ENCODE assay signal across 9 cellular contexts in the genomic region with DNA sequence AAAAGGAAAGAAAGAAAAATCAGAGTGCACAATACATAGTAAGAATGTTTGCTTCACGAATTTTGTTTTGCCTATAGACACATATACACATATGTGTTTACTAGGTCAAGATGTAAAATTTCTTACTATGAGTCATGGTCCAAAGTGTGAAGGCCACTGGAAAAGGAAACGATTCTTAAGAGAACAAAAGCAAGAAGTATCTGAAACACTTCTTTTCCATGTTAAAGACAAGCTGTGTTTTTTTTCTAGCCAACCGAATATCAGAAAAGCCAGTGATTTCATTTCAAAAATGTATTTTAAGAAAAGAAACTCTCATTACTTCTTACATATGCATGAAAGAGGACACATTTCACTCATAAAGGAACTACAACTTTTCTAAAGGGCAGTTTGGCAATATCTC. TPM values are rescaled to one million over a fixed set of nuclear protein-coding genes. Genes with fewer than 3 reads are reported as not detected.
DNase-seq lines count a peak whose midpoint lies in the region; ATAC-seq and TF ChIP-seq lines count a peak whose summit lies in the region.
"Had no signal": no experiment of that assay in that cellular context is flagged by ENCODE, and none has a peak within 500 bp of the region (broad histone marks: within the 10 kb centered on the region; RNA-seq: fewer than 3 reads in every experiment).

No MANE protein-coding gene starts in this region.

- no peaks in the 10 kb centered on the region for H3K27me3 ChIP-seq in transverse colon
- no peaks in the 10 kb centered on the region for H3K27me3 ChIP-seq in mammary epithelial cell (ENCODE audit: insufficient read depth, low read length)

- no peak for TF ChIP-seq POLR2A in transverse colon (IDR thresholded peaks at IDR 0.05)

- peaks cover 27% of the 10 kb centered on the region for H3K4me1 Mint-ChIP-seq in activated T-cell treated with anti-CD3 and anti-CD28 coated beads, Interleukin-2, amount 50 U/mL, for 72 hours (ENCODE audit: low read depth)
- peaks cover 32% of the 10 kb centered on the region for H3K4me1 Mint-ChIP-seq in activated T-cell treated with anti-CD3 and anti-CD28 coated beads, Interleukin-2, amount 50 U/mL, for 4 hours (ENCODE audit: low read depth)
- H3K4me1 Mint-ChIP-seq in activated T-helper 1 cell treated with anti-CD3 and anti-CD28 coated beads, Interleukin-12 subunit alpha, Interleukin-12 subunit beta, Interleukin-2, Interleukin-4 antibody, amounts not matched to agents 30 ng/mL and 10 ng/mL and 1 ng/mL, durations not matched to agents 14 hours and 24 hours and 36 hours (ENCODE audit: low read depth), result peaks cover 32% of the 10 kb centered on the region
- H3K4me1 Mint-ChIP-seq in glutamatergic neuron (ENCODE audit: low read depth, unreplicated experiment), result no peaks in the 10 kb centered on the region

- no peak for DNase-seq in activated T-cell treated with anti-CD3 and anti-CD28 coated beads, Interleukin-2, amount 50 U/mL, for 72 hours
- no peak for DNase-seq in activated T-cell treated with anti-CD3 and anti-CD28 coated beads, Interleukin-2, amount 50 U/mL, for 4 hours
- no peak for DNase-seq in activated T-helper 1 cell treated with anti-CD3 and anti-CD28 coated beads, Interleukin-12 subunit alpha, Interleukin-12 subunit beta, Interleukin-2, Interleukin-4 antibody, amounts not matched to agents 30 ng/mL and 10 ng/mL and 1 ng/mL, durations not matched to agents 14 hours and 24 hours and 36 hours (ENCODE audit: low spot score)
- no peak for DNase-seq in transverse colon
- DNase-seq in mammary epithelial cell, result no peak
- DNase-seq in C1 segment of cervical spinal cord (lab: John Stamatoyannopoulos, UW), result no peak
- DNase-seq in glutamatergic neuron, result no peak
- DNase-seq: H9 had no signal

- H3K4me3 ChIP-seq in transverse colon, result no peak overlapping the region
- H3K4me3 ChIP-seq in mammary epithelial cell (replicated peaks in 1 of 3; ENCODE audit: insufficient read depth in 1 of 3, low read depth in 2 of 3, low read length in 3 of 3), result no peak overlapping the region

- no peaks in the 10 kb centered on the region for H3K9me3 ChIP-seq in transverse colon
- no peaks in the 10 kb centered on the region for H3K9me3 ChIP-seq in mammary epithelial cell (replicated peaks; ENCODE audit: insufficient read depth, low read length)

- H4K20me1 ChIP-seq in mammary epithelial cell (ENCODE audit: insufficient read depth, low read length), result no peaks in the 10 kb centered on the region

- H2AFZ ChIP-seq in mammary epithelial cell (ENCODE audit: low read depth, low read length), result no peak overlapping the region

- H3K9ac ChIP-seq in mammary epithelial cell (ENCODE audit: insufficient read depth, low read length), result no peak overlapping the region

- TF ChIP-seq CTCF in transverse colon (IDR thresholded peaks at IDR 0.05) (no peak), mammary epithelial cell (conservative IDR thresholded peaks at IDR 0.05 in 1 of 2, IDR thresholded peaks at IDR 0.05 in 1 of 2; ENCODE audit: extremely low read depth in 1 of 2, insufficient read depth in 1 of 2, low read depth in 1 of 2, low read length in 2 of 2) (no peak), glutamatergic neuron (IDR thresholded peaks at IDR 0.05; ENCODE audit: partially characterized antibody, unreplicated experiment) (no peak)

- H3K4me1 ChIP-seq in transverse colon (peaks cover 4 to 24% (median 9%) of the 10 kb centered on the region in 4 donors), mammary epithelial cell (ENCODE audit: insufficient read depth, low read length) (peaks cover 13% of the 10 kb centered on the region)

- in situ Hi-C loops in transverse colon (cut with MboI; ENCODE audit: low pct_ligation_motif_present in 1 of 4, low pct_unique_long_range_greater_than_20kb in 1 of 4, low sequenced_read_pairs in 3 of 4), result no loop called here
- in situ Hi-C loops in mammary epithelial cell (cut with MboI; ENCODE audit: low sequenced_read_pairs in 2 of 2), result no loop called here

- dilution Hi-C loops in mammary epithelial cell (cut with HindIII; ENCODE audit: low sequenced_read_pairs), result no loop called here

- WGBS in transverse colon (ENCODE audit: low coverage in 1 of 2), 2 donors, result 34 to 49% methylated on average over 3 of the region's 3 CpGs
- 97% methylated on average over 3 of the region's 3 CpGs for WGBS in mammary epithelial cell (ENCODE audit: low coverage, missing lambda C conversion rate)

- H3K27me3 Mint-ChIP-seq in activated T-cell treated with anti-CD3 and anti-CD28 coated beads, Interleukin-2, amount 50 U/mL, for 72 hours (ENCODE audit: low read depth), result no peaks in the 10 kb centered on the region
- H3K27me3 Mint-ChIP-seq in activated T-cell treated with anti-CD3 and anti-CD28 coated beads, Interleukin-2, amount 50 U/mL, for 4 hours (ENCODE audit: low read depth), result no peaks in the 10 kb centered on the region
- H3K27me3 Mint-ChIP-seq in activated T-helper 1 cell treated with anti-CD3 and anti-CD28 coated beads, Interleukin-12 subunit alpha, Interleukin-12 subunit beta, Interleukin-2, Interleukin-4 antibody, amounts not matched to agents 30 ng/mL and 10 ng/mL and 1 ng/mL, durations not matched to agents 14 hours and 24 hours and 36 hours (ENCODE audit: insufficient read depth), result no peaks in the 10 kb centered on the region
- H3K27me3 Mint-ChIP-seq in glutamatergic neuron (ENCODE audit: unreplicated experiment), result peaks cover 2% of the 10 kb centered on the region

- no peaks in the 10 kb centered on the region for H3K79me2 ChIP-seq in mammary epithelial cell (ENCODE audit: insufficient read depth, low read length)

- peak overlapping the region in 1 of 2 donors; percentile 92 for H3K4me3 Mint-ChIP-seq in activated T-cell treated with anti-CD3 and anti-CD28 coated beads, Interleukin-2, amount 50 U/mL, for 72 hours
- no peak overlapping the region for H3K4me3 Mint-ChIP-seq in activated T-cell treated with anti-CD3 and anti-CD28 coated beads, Interleukin-2, amount 50 U/mL, for 4 hours
- no peak overlapping the region for H3K4me3 Mint-ChIP-seq in activated T-helper 1 cell treated with anti-CD3 and anti-CD28 coated beads, Interleukin-12 subunit alpha, Interleukin-12 subunit beta, Interleukin-2, Interleukin-4 antibody, amounts not matched to agents 30 ng/mL and 10 ng/mL and 1 ng/mL, durations not matched to agents 14 hours and 24 hours and 36 hours
- no peak overlapping the region for H3K4me3 Mint-ChIP-seq in glutamatergic neuron (ENCODE audit: unreplicated experiment)
- H3K4me3 Mint-ChIP-seq: H9 had no signal

- H3K27ac ChIP-seq in transverse colon (peak overlapping the region; percentile 74 to 82 (median 80)), mammary epithelial cell (ENCODE audit: insufficient read depth, low read depth, low read length) (no peak overlapping the region)

- BruUV-seq in mammary epithelial cell (replicated peaks; lab: Mats Ljungman, UMichigan), result no TSS peak

- peaks cover 2 to 3% of the 10 kb centered on the region in 2 donors for H3K36me3 Mint-ChIP-seq in activated T-cell treated with anti-CD3 and anti-CD28 coated beads, Interleukin-2, amount 50 U/mL, for 72 hours (ENCODE audit: insufficient read depth in 2 of 2)
- H3K36me3 Mint-ChIP-seq in activated T-cell treated with anti-CD3 and anti-CD28 coated beads, Interleukin-2, amount 50 U/mL, for 4 hours (ENCODE audit: insufficient read depth), result peaks cover 16% of the 10 kb centered on the region
- H3K36me3 Mint-ChIP-seq in activated T-helper 1 cell treated with anti-CD3 and anti-CD28 coated beads, Interleukin-12 subunit alpha, Interleukin-12 subunit beta, Interleukin-2, Interleukin-4 antibody, amounts not matched to agents 30 ng/mL and 10 ng/mL and 1 ng/mL, durations not matched to agents 14 hours and 24 hours and 36 hours (ENCODE audit: low read depth), result peaks cover 19% of the 10 kb centered on the region
- no peaks in the 10 kb centered on the region for H3K36me3 Mint-ChIP-seq in glutamatergic neuron (ENCODE audit: unreplicated experiment)

- H3K36me3 ChIP-seq in transverse colon, result no peaks in the 10 kb centered on the region
- H3K36me3 ChIP-seq in mammary epithelial cell (ENCODE audit: insufficient read depth, low read length), result peaks cover 2% of the 10 kb centered on the region

- no peak for TF ChIP-seq EP300 in transverse colon (IDR thresholded peaks at IDR 0.05; ENCODE audit: low read depth)

- peak overlapping the region; percentile 97 for H3K27ac Mint-ChIP-seq in activated T-cell treated with anti-CD3 and anti-CD28 coated beads, Interleukin-2, amount 50 U/mL, for 72 hours
- H3K27ac Mint-ChIP-seq in activated T-helper 1 cell treated with anti-CD3 and anti-CD28 coated beads, Interleukin-12 subunit alpha, Interleukin-12 subunit beta, Interleukin-2, Interleukin-4 antibody, amounts not matched to agents 30 ng/mL and 10 ng/mL and 1 ng/mL, durations not matched to agents 14 hours and 24 hours and 36 hours, result peak overlapping the region; percentile 91
- no peak overlapping the region for H3K27ac Mint-ChIP-seq in glutamatergic neuron (ENCODE audit: unreplicated experiment)

- no peak overlapping the region for H3K4me2 ChIP-seq in mammary epithelial cell (ENCODE audit: insufficient read depth, low read depth, low read length)

- intact Hi-C loops in activated T-helper 1 cell treated with anti-CD3 and anti-CD28 coated beads, Interleukin-12 subunit alpha, Interleukin-12 subunit beta, Interleukin-2, Interleukin-4 antibody, amounts not matched to agents 30 ng/mL and 10 ng/mL and 1 ng/mL, durations not matched to agents 14 hours and 24 hours and 36 hours (cut with micrococcal nuclease), result no loop called here
- intact Hi-C loops in transverse colon (cut with DNase I; ENCODE audit: low total_unique reads), result no loop called here
- intact Hi-C loops in mammary epithelial cell (cut with micrococcal nuclease), result no loop called here

- ATAC-seq in activated T-cell treated with anti-CD3 and anti-CD28 coated beads, Interleukin-2, amount 50 U/mL, for 72 hours (replicated peaks in 1 of 2), result no peak
- no peak for ATAC-seq in activated T-cell treated with anti-CD3 and anti-CD28 coated beads, Interleukin-2, amount 50 U/mL, for 4 hours
- peak; percentile 56 for ATAC-seq in HG02885 (IDR thresholded peaks at IDR 0.05; ENCODE audit: poor library complexity, unreplicated experiment)

- H3K9me3 Mint-ChIP-seq in activated T-cell treated with anti-CD3 and anti-CD28 coated beads, Interleukin-2, amount 50 U/mL, for 72 hours, result no peaks in the 10 kb centered on the region
- H3K9me3 Mint-ChIP-seq in activated T-cell treated with anti-CD3 and anti-CD28 coated beads, Interleukin-2, amount 50 U/mL, for 4 hours, result peaks cover 4% of the 10 kb centered on the region
- no peaks in the 10 kb centered on the region for H3K9me3 Mint-ChIP-seq in activated T-helper 1 cell treated with anti-CD3 and anti-CD28 coated beads, Interleukin-12 subunit alpha, Interleukin-12 subunit beta, Interleukin-2, Interleukin-4 antibody, amounts not matched to agents 30 ng/mL and 10 ng/mL and 1 ng/mL, durations not matched to agents 14 hours and 24 hours and 36 hours
- H3K9me3 Mint-ChIP-seq in glutamatergic neuron (ENCODE audit: unreplicated experiment), result no peaks in the 10 kb centered on the region

- CTCF ChIA-PET in mammary epithelial cell (lab: Charles Lee; ENCODE audit: low non-redundant PET), result no interaction called here

RNA-seq across cellular contexts. Expression of a gene that starts 24.9 kb away (rescaled TPM):
- total RNA-seq in activated T-cell treated with anti-CD3 and anti-CD28 coated beads, Interleukin-2, amount 50 U/mL, for 72 hours, result 10 to 100 TPM; 28.4 to 29.7 TPM
- 1 to 10 TPM; 4.7 to 6.9 (median 6.0) TPM for total RNA-seq in activated T-cell treated with anti-CD3 and anti-CD28 coated beads, Interleukin-2, amount 50 U/mL, for 4 hours
- 14.0 and 17.6 TPM in 2 replicates for total RNA-seq in activated T-helper 1 cell treated with anti-CD3 and anti-CD28 coated beads, Interleukin-12 subunit alpha, Interleukin-12 subunit beta, Interleukin-2, Interleukin-4 antibody, amounts not matched to agents 30 ng/mL and 10 ng/mL and 1 ng/mL, durations not matched to agents 14 hours and 24 hours and 36 hours
- total RNA-seq in transverse colon, result 100 to 1,000 TPM in 1 of 4 donors, 10 to 100 TPM in 3; 10.3 to 137 (median 25.8) TPM
- total RNA-seq in mammary epithelial cell, result 10 to 100 TPM in 1 of 2 donors, 1 to 10 TPM in 1; 8.8 to 11.2 TPM
- 13.7 TPM for polyA plus RNA-seq in mammary epithelial cell
- 12.1 TPM for polyA minus RNA-seq in mammary epithelial cell
- total RNA-seq in glutamatergic neuron (ENCODE audit: unreplicated experiment), result 33.0 TPM

RNA-seq across cellular contexts. Expression of a gene that starts 25.0 kb away (rescaled TPM):
- 1 to 10 TPM; 1.6 TPM for total RNA-seq in activated T-cell treated with anti-CD3 and anti-CD28 coated beads, Interleukin-2, amount 50 U/mL, for 72 hours
- under 1 TPM; 0.08 to 0.53 (median 0.27) TPM for total RNA-seq in activated T-cell treated with anti-CD3 and anti-CD28 coated beads, Interleukin-2, amount 50 U/mL, for 4 hours
- 0.93 and 2.2 TPM in 2 replicates for total RNA-seq in activated T-helper 1 cell treated with anti-CD3 and anti-CD28 coated beads, Interleukin-12 subunit alpha, Interleukin-12 subunit beta, Interleukin-2, Interleukin-4 antibody, amounts not matched to agents 30 ng/mL and 10 ng/mL and 1 ng/mL, durations not matched to agents 14 hours and 24 hours and 36 hours
- total RNA-seq in transverse colon (1 to 10 TPM in 2 of 4 donors, under 1 TPM in 1, not detected in 1; 0.41 to 6.4 (median 1.9) TPM), mammary epithelial cell (1 to 10 TPM in 1 of 2 donors, under 1 TPM in 1; 0.24 to 1.8 TPM), glutamatergic neuron (ENCODE audit: unreplicated experiment) (166 TPM)
- polyA plus RNA-seq in mammary epithelial cell, result 0.15 TPM
- polyA minus RNA-seq in mammary epithelial cell, result not detected

RNA-seq across cellular contexts. Expression of a gene that starts 43.4 kb away (rescaled TPM):
- total RNA-seq in activated T-cell treated with anti-CD3 and anti-CD28 coated beads, Interleukin-2, amount 50 U/mL, for 72 hours, result 10 to 100 TPM in 1 of 2 donors, 1 to 10 TPM in 1; 9.0 to 10.8 TPM
- 10 to 100 TPM; 14.9 to 23.2 (median 15.0) TPM for total RNA-seq in activated T-cell treated with anti-CD3 and anti-CD28 coated beads, Interleukin-2, amount 50 U/mL, for 4 hours
- total RNA-seq in activated T-helper 1 cell treated with anti-CD3 and anti-CD28 coated beads, Interleukin-12 subunit alpha, Interleukin-12 subunit beta, Interleukin-2, Interleukin-4 antibody, amounts not matched to agents 30 ng/mL and 10 ng/mL and 1 ng/mL, durations not matched to agents 14 hours and 24 hours and 36 hours, result 9.2 and 10.1 TPM in 2 replicates
- 1 to 10 TPM; 1.5 to 8.5 (median 5.1) TPM for total RNA-seq in transverse colon
- 10 to 100 TPM; 20.7 to 29.5 TPM for total RNA-seq in mammary epithelial cell
- 14.1 TPM for polyA plus RNA-seq in mammary epithelial cell
- 9.7 TPM for polyA minus RNA-seq in mammary epithelial cell
- 48.4 TPM for total RNA-seq in glutamatergic neuron (ENCODE audit: unreplicated experiment)

RNA-seq across cellular contexts. Expression of a gene that starts 52.4 kb away (rescaled TPM):
- 100 to 1,000 TPM; 300 to 324 TPM for total RNA-seq in activated T-cell treated with anti-CD3 and anti-CD28 coated beads, Interleukin-2, amount 50 U/mL, for 72 hours
- total RNA-seq in activated T-cell treated with anti-CD3 and anti-CD28 coated beads, Interleukin-2, amount 50 U/mL, for 4 hours, result 100 to 1,000 TPM; 460 to 524 (median 513) TPM
- 430 and 484 TPM in 2 replicates for total RNA-seq in activated T-helper 1 cell treated with anti-CD3 and anti-CD28 coated beads, Interleukin-12 subunit alpha, Interleukin-12 subunit beta, Interleukin-2, Interleukin-4 antibody, amounts not matched to agents 30 ng/mL and 10 ng/mL and 1 ng/mL, durations not matched to agents 14 hours and 24 hours and 36 hours
- total RNA-seq in transverse colon (100 to 1,000 TPM in 2 of 4 donors, 10 to 100 TPM in 2; 75.6 to 120 (median 101) TPM), mammary epithelial cell (100 to 1,000 TPM; 191 to 245 TPM), glutamatergic neuron (ENCODE audit: unreplicated experiment) (254 TPM)
- polyA plus RNA-seq in mammary epithelial cell, result 325 TPM
- polyA minus RNA-seq in mammary epithelial cell, result 415 TPM

Comparison
In these comparisons a context has a peak if more than half of its experiments do, and no peak if none do; other contexts are left out.
1. RNA of a gene that starts 25.0 kb away (total RNA-seq): 166 TPM in glutamatergic neuron (single experiment); 0.41 to 6.4 TPM in transverse colon, 0.24 to 1.8 TPM in mammary epithelial cell, 1.6 TPM in activated T-cell treated with anti-CD3 and anti-CD28 coated beads, Interleukin-2, amount 50 U/mL, for 72 hours, 0.93 to 2.2 TPM in activated T-helper 1 cell treated with anti-CD3 and anti-CD28 coated beads, Interleukin-12 subunit alpha, Interleukin-12 subunit beta, Interleukin-2, Interleukin-4 antibody, amounts not matched to agents 30 ng/mL and 10 ng/mL and 1 ng/mL, durations not matched to agents 14 hours and 24 hours and 36 hours and 0.08 to 0.53 TPM in activated T-cell treated with anti-CD3 and anti-CD28 coated beads, Interleukin-2, amount 50 U/mL, for 4 hours; every median in the first group is over 10 times any median in the second.